Comparison of ENCODE assay signal across 9 cellular contexts in genomic region chr9:76188905-76189304, GRCh38.
"Had no signal": no experiment of that assay in that cellular context is flagged by ENCODE, and none has a peak within 500 bp of the region (broad histone marks: within the 10 kb centered on the region; RNA-seq: fewer than 3 reads in every experiment).

No MANE protein-coding gene starts in this region.

- H3K4me3 Mint-ChIP-seq: HFFc6, IgD-negative memory B cell had no signal

- H3K9ac ChIP-seq: GM23248 had no signal

- H3K36me3 ChIP-seq: HAP-1 had no signal

- H3K4me1 ChIP-seq: HAP-1 had no signal

- H3K4me3 ChIP-seq: GM23248, HAP-1 had no signal

- H3K27ac Mint-ChIP-seq: HFFc6, IgD-negative memory B cell had no signal

- H3K9me3 ChIP-seq: HAP-1 had no signal

- H3K27ac ChIP-seq: GM23248, HL-60 had no signal

- H2AFZ ChIP-seq: GM23248 had no signal

- ATAC-seq: HCT116, HepG2 had no signal

- FAIRE-seq: HepG2 had no signal

- DNase-seq: GM23248, GOT3, H7, HFFc6 had no signal

- H3K27me3 Mint-ChIP-seq: IgD-negative memory B cell had no signal

- H3K36me3 Mint-ChIP-seq: IgD-negative memory B cell had no signal
